Comparison of ENCODE assay signal across 10 cellular contexts in genomic region chr2:11698009-11698922, GRCh38. TPM values are rescaled to one million over a fixed set of nuclear protein-coding genes. Genes with fewer than 3 reads are reported as not detected.
DNase-seq lines count a peak whose midpoint lies in the region; ATAC-seq and TF ChIP-seq lines count a peak whose summit lies in the region.
"Had no signal": no experiment of that assay in that cellular context is flagged by ENCODE, and none has a peak within 500 bp of the region (broad histone marks: within the 10 kb centered on the region; RNA-seq: fewer than 3 reads in every experiment).

No MANE protein-coding gene starts in this region.

- ATAC-seq in body of pancreas (peak; percentile 43), left lung (peak; percentile 68), GM19324 (IDR thresholded peaks at IDR 0.05; ENCODE audit: low FRiP score, unreplicated experiment) (no peak)
- ATAC-seq in activated CD8-positive, alpha-beta T cell treated with anti-CD3 and anti-CD28 coated beads, Interleukin-2, amount 10 ng/mL, durations not matched to agents 7 days and 5 days = no peak

- H3K4me3 ChIP-seq in body of pancreas = no peak overlapping the region
- no peak overlapping the region for H3K4me3 ChIP-seq in left lung
- H3K4me3 ChIP-seq in suprapubic skin = no peak overlapping the region

- H3K27ac ChIP-seq in body of pancreas (peak overlapping the region in 3 of 4 donors; percentile 7 to 49 (median 27)), left lung (peak overlapping the region in 1 of 2 donors; percentile 4), suprapubic skin (peak overlapping the region; percentile 71)

- H3K36me3 ChIP-seq in body of pancreas (replicated peaks in 1 of 2; ENCODE audit: insufficient read depth in 1 of 2, low read depth in 2 of 2) (no peaks in the 10 kb centered on the region), left lung (no peaks in the 10 kb centered on the region), suprapubic skin (no peaks in the 10 kb centered on the region)

- peak; percentile 62 for DNase-seq in HT1080 (ENCODE audit: low read depth)
- DNase-seq in body of pancreas = peak; percentile 26 to 60 (median 37)
- DNase-seq in left lung = peak in 1 of 2 donors; percentile 54
- peak; percentile 92 for DNase-seq in suprapubic skin (ENCODE audit: low spot score in 2 of 2)
- DNase-seq in activated CD8-positive, alpha-beta T cell treated with anti-CD3 and anti-CD28 coated beads, Interleukin-2, amount 10 ng/mL, durations not matched to agents 7 days and 5 days = no peak
- no peak for DNase-seq in Kasumi-1 (lab: John Stamatoyannopoulos, UW)
- DNase-seq in effector CD8-positive, alpha-beta T cell (lab: John Stamatoyannopoulos, UW) = no peak
- DNase-seq: activated CD4-positive, alpha-beta T cell treated with anti-CD3 and anti-CD28 coated beads, Interleukin-2, amount 50 U/mL, for 1 hour; GF-D8 had no signal

- H3K27me3 ChIP-seq in body of pancreas = no peaks in the 10 kb centered on the region
- no peaks in the 10 kb centered on the region for H3K27me3 ChIP-seq in left lung
- no peaks in the 10 kb centered on the region for H3K27me3 ChIP-seq in suprapubic skin

- peaks cover 8% of the 10 kb centered on the region for H3K4me1 ChIP-seq in body of pancreas
- H3K4me1 ChIP-seq in left lung = peaks cover 0 to 24% of the 10 kb centered on the region in 2 donors
- H3K4me1 ChIP-seq in suprapubic skin = peaks cover 22% of the 10 kb centered on the region

- no peak for TF ChIP-seq CTCF in body of pancreas (IDR thresholded peaks at IDR 0.05)
- no peak for TF ChIP-seq CTCF in left lung (IDR thresholded peaks at IDR 0.05)
- TF ChIP-seq CTCF in suprapubic skin (IDR thresholded peaks at IDR 0.05) = no peak

- no peaks in the 10 kb centered on the region for H3K9me3 ChIP-seq in body of pancreas
- H3K9me3 ChIP-seq in left lung = no peaks in the 10 kb centered on the region
- H3K9me3 ChIP-seq in suprapubic skin = no peaks in the 10 kb centered on the region

- no peak for TF ChIP-seq EP300 in suprapubic skin (IDR thresholded peaks at IDR 0.05)

- no peak overlapping the region for H3K4me3 Mint-ChIP-seq in activated CD8-positive, alpha-beta T cell treated with anti-CD3 and anti-CD28 coated beads, Interleukin-2, amount 10 ng/mL, durations not matched to agents 7 days and 5 days

- no peak for TF ChIP-seq POLR2A in body of pancreas (IDR thresholded peaks at IDR 0.05)
- no peak for TF ChIP-seq POLR2A in suprapubic skin (IDR thresholded peaks at IDR 0.05)

- H3K4me1 Mint-ChIP-seq in activated CD8-positive, alpha-beta T cell treated with anti-CD3 and anti-CD28 coated beads, Interleukin-2, amount 10 ng/mL, durations not matched to agents 7 days and 5 days (ENCODE audit: low read depth) = peaks cover 6% of the 10 kb centered on the region

- POLR2A ChIA-PET in activated CD8-positive, alpha-beta T cell treated with anti-CD3 and anti-CD28 coated beads, Interleukin-2, amount 10 ng/mL, durations not matched to agents 7 days and 5 days (lab: Charles Lee) = no interaction called here

- no peak overlapping the region for H3K27ac Mint-ChIP-seq in activated CD8-positive, alpha-beta T cell treated with anti-CD3 and anti-CD28 coated beads, Interleukin-2, amount 10 ng/mL, durations not matched to agents 7 days and 5 days

- H3K36me3 Mint-ChIP-seq in activated CD8-positive, alpha-beta T cell treated with anti-CD3 and anti-CD28 coated beads, Interleukin-2, amount 10 ng/mL, durations not matched to agents 7 days and 5 days (ENCODE audit: low read depth) = no peaks in the 10 kb centered on the region

- no peaks in the 10 kb centered on the region for H3K9me3 Mint-ChIP-seq in activated CD8-positive, alpha-beta T cell treated with anti-CD3 and anti-CD28 coated beads, Interleukin-2, amount 10 ng/mL, durations not matched to agents 7 days and 5 days (ENCODE audit: insufficient read depth)

- 59 to 64% methylated on average over 14 to 24 of the region's 24 CpGs for WGBS in body of pancreas, 2 donors
- 56% methylated on average over 18 of the region's 24 CpGs for WGBS in suprapubic skin

- intact Hi-C loops in body of pancreas (cut with DNase I) = loop anchor here (5.0 kb wide), 1 partner anchor 39 kb away; no protein-coding TSS in a partner anchor
- intact Hi-C loops in left lung (cut with DNase I) = loop anchor here in 1 of 2 donors (10.0 kb wide), 1 partner anchor 77 kb away; no protein-coding TSS in a partner anchor

- H3K27me3 Mint-ChIP-seq in activated CD8-positive, alpha-beta T cell treated with anti-CD3 and anti-CD28 coated beads, Interleukin-2, amount 10 ng/mL, durations not matched to agents 7 days and 5 days (ENCODE audit: low read depth) = peaks cover 2% of the 10 kb centered on the region

- CTCF ChIA-PET in activated CD8-positive, alpha-beta T cell treated with anti-CD3 and anti-CD28 coated beads, Interleukin-2, amount 10 ng/mL, durations not matched to agents 7 days and 5 days (lab: Charles Lee) = interaction anchor here (1.2 to 7.7 kb wide), 5 partner anchors 8 to 86 kb away, joined by 5 to 46 read pairs (median 7); no protein-coding TSS in a partner anchor

RNA-seq across cellular contexts. Expression of gene NTSR2, which starts 28.3 kb away (rescaled TPM):
- not detected in 2 replicates for total RNA-seq in HT1080 (2014; rRNA removed; shearing (Covaris generic))
- polyA plus RNA-seq in HT1080 (2015; cell fraction: cytosol; rRNA removed) = not detected in 2 replicates
- polyA plus RNA-seq in HT1080 (2015; cell fraction: nucleus; rRNA removed) = not detected in 2 replicates
- total RNA-seq in body of pancreas = not detected
- total RNA-seq in left lung = not detected
- total RNA-seq in suprapubic skin = not detected
- total RNA-seq in activated CD8-positive, alpha-beta T cell treated with anti-CD3 and anti-CD28 coated beads, Interleukin-2, amount 10 ng/mL, durations not matched to agents 7 days and 5 days = not detected

RNA-seq across cellular contexts. Expression of gene LPIN1, which starts 48.2 kb away (rescaled TPM):
- 38.3 and 38.5 TPM in 2 replicates for total RNA-seq in HT1080 (2014; rRNA removed; shearing (Covaris generic))
- polyA plus RNA-seq in HT1080 (2015; cell fraction: cytosol; rRNA removed) = 23.8 and 27.4 TPM in 2 replicates
- polyA plus RNA-seq in HT1080 (2015; cell fraction: nucleus; rRNA removed) = 63.2 and 72.4 TPM in 2 replicates
- 10 to 100 TPM; 15.0 to 47.5 TPM for total RNA-seq in body of pancreas
- total RNA-seq in left lung = 10 to 100 TPM; 33.1 to 47.2 TPM
- total RNA-seq in suprapubic skin = 10 to 100 TPM; 25.9 to 71.9 (median 52.5) TPM
- 10 to 100 TPM; 46.8 to 54.7 TPM for total RNA-seq in activated CD8-positive, alpha-beta T cell treated with anti-CD3 and anti-CD28 coated beads, Interleukin-2, amount 10 ng/mL, durations not matched to agents 7 days and 5 days

Comparison
In these comparisons a context has a peak if more than half of its experiments do, and no peak if none do; other contexts are left out.
1. DNase-seq: peak in HT1080 (single experiment), body of pancreas (4 of 4) and suprapubic skin (2 of 2); none in activated CD8-positive, alpha-beta T cell treated with anti-CD3 and anti-CD28 coated beads, Interleukin-2, amount 10 ng/mL, durations not matched to agents 7 days and 5 days (single experiment), Kasumi-1 (0 of 2) and effector CD8-positive, alpha-beta T cell (single experiment).
2. ATAC-seq: peak in body of pancreas (single experiment) and left lung (single experiment); none in activated CD8-positive, alpha-beta T cell treated with anti-CD3 and anti-CD28 coated beads, Interleukin-2, amount 10 ng/mL, durations not matched to agents 7 days and 5 days (single experiment) and GM19324 (single experiment).